Comparison of ENCODE assay signal across 34 cellular contexts in genomic region chr4:140980426-140981200, GRCh38.
"Had no signal": no experiment of that assay in that cellular context is flagged by ENCODE, and none has a peak within 500 bp of the region (broad histone marks: within the 10 kb centered on the region; RNA-seq: fewer than 3 reads in every experiment).

No MANE protein-coding gene starts in this region.

- H3K27me3 ChIP-seq: adrenal gland, body of pancreas, brain microvascular endothelial cell, breast epithelium had no signal

- H3K27ac ChIP-seq: adrenal gland, body of pancreas, brain microvascular endothelial cell, breast epithelium, VCaP had no signal

- FAIRE-seq: astrocyte, TTC549 had no signal

- H3K36me3 ChIP-seq: adrenal gland, brain microvascular endothelial cell, breast epithelium had no signal

- H3K4me1 ChIP-seq: breast epithelium had no signal

- DNase-seq: activated B cell treated with CpG ODN at 0.5 μM for 24 hours; activated CD4-positive, alpha-beta memory T cell treated with anti-CD3 and anti-CD28 coated beads for 36 hours; activated CD4-positive, alpha-beta T cell treated with anti-CD3 and anti-CD28 coated beads for 4 hours; activated CD4-positive, alpha-beta T cell treated with anti-CD3 and anti-CD28 coated beads, Interleukin-2, amount 10 ng/mL, durations not matched to agents 24 days and 14 days; activated CD4-positive, alpha-beta T cell treated with anti-CD3 and anti-CD28 coated beads, Interleukin-2, amount 50 U/mL, for 1 hour; activated CD4-positive, alpha-beta T cell treated with anti-CD3 and anti-CD28 coated beads, Interleukin-2, amount 50 U/mL, for 4 hours; activated CD4-positive, CD25-positive, alpha-beta regulatory T cell treated with anti-CD3 and anti-CD28 coated beads, Interleukin-2, amount 50 U/mL, for 72 hours; activated CD8-positive, alpha-beta memory T cell treated with anti-CD3 and anti-CD28 coated beads, Interleukin-2, amount 50 U/mL, for 4 hours; activated CD8-positive, alpha-beta T cell treated with anti-CD3 and anti-CD28 coated beads for 36 hours; activated effector memory CD4-positive, alpha-beta T cell treated with anti-CD3 and anti-CD28 coated beads, Interleukin-2, amount 50 U/mL, for 16 hours; activated gamma-delta T cell treated with Interleukin-2 at 50 U/mL for 16 hours; activated naive CD4-positive, alpha-beta T cell; activated naive CD4-positive, alpha-beta T cell treated with anti-CD3 and anti-CD28 coated beads for 36 hours; activated naive CD4-positive, alpha-beta T cell treated with anti-CD3 and anti-CD28 coated beads, Interleukin-2, amount 50 U/mL, for 16 hours; activated naive CD8-positive, alpha-beta T cell treated with anti-CD3 and anti-CD28 coated beads for 36 hours; activated T-cell treated with anti-CD3 and anti-CD28 coated beads for 4 hours; activated T-cell treated with anti-CD3 and anti-CD28 coated beads, Interleukin-2, amount 50 U/mL, for 1 hour; activated T-cell treated with anti-CD3 and anti-CD28 coated beads, Interleukin-2, amount 50 U/mL, for 4 hours; activated T-cell treated with anti-CD3 and anti-CD28 coated beads, Interleukin-2, amount 50 U/mL, for 72 hours; adrenal gland; amniotic stem cell; aorta; body of pancreas; brain microvascular endothelial cell; central memory CD4-positive, alpha-beta T cell; T-helper 1 cell; T-helper 2 cell; T-helper 9 cell had no signal

- H3K9me3 ChIP-seq: adrenal gland, body of pancreas, breast epithelium had no signal

- H3K4me3 ChIP-seq: adrenal gland, body of pancreas, breast epithelium had no signal

- ATAC-seq: activated CD8-positive, alpha-beta T cell treated with anti-CD3 and anti-CD28 coated beads for 36 hours; activated naive CD4-positive, alpha-beta T cell treated with anti-CD3 and anti-CD28 coated beads, Interleukin-2, amount 50 U/mL, for 72 hours; activated T-cell treated with anti-CD3 and anti-CD28 coated beads, Interleukin-2, amount 50 U/mL, for 4 hours; activated T-cell treated with anti-CD3 and anti-CD28 coated beads, Interleukin-2, amount 50 U/mL, for 72 hours; activated T-helper 17 cell treated with anti-CD3 and anti-CD28 coated beads, Interleukin-2, amount 50 U/mL, for 72 hours; body of pancreas had no signal
